Comparison of ENCODE assay signal across 15 cellular contexts in the genomic region with DNA sequence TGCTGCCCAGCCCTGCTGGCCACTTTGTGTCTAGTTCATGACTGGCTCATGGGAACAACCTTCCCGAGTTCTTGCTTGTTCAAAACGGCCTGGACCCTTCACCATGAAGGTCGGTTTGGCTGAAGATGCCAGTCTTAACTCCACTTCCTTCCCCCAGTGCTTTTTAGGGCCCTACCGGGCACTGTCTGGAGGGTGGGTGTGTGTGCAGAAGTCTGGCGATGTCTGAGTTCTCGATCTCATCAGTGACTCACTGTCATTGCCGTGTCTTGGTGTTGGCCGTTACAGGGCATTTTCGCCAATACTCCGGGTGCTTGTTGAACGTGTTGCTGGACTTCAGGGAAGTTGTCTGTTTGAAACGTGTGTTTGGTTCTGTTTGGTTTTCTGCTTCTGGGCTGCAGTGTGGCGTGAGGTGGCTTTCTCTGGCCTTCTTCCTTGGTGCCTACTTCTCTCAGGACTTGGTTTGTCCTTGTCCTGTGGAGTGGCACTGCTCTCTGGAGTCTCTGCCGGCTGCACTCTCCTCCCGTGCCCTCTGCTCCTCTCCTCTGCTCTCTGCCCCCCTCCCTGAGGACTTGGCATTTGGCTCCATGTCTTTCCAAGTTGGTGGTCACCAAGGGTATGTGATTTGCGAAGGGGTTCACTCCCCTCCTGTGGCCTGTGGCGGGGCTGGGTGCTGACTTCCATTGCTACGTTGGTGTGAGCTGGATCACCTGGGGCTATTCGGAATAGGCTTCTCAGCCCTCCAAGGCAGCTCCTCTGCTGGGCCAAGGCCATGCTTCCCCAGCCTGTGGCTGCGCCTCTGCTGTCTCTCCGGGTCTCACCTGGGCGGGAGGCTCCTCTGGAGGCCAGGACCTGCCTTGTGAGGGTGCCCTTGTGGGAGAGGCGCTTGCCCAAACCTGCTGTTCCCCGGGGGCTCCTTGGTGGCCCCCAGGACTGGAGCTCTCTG. TPM values are rescaled to one million over a fixed set of nuclear protein-coding genes. Genes with fewer than 3 reads are reported as not detected.
DNase-seq lines count a peak whose midpoint lies in the region; FAIRE-seq and TF ChIP-seq lines count a peak whose summit lies in the region.
"Had no signal": no experiment of that assay in that cellular context is flagged by ENCODE, and none has a peak within 500 bp of the region (broad histone marks: within the 10 kb centered on the region; RNA-seq: fewer than 3 reads in every experiment).

No MANE protein-coding gene starts in this region.

- no peaks in the 10 kb centered on the region for H3K27me3 Mint-ChIP-seq in MCF 10A (ENCODE audit: insufficient read depth, unreplicated experiment)
- H3K27me3 Mint-ChIP-seq: progenitor cell of endocrine pancreas had no signal

- TF ChIP-seq CTCF in MCF 10A (IDR thresholded peaks at IDR 0.05; ENCODE audit: unreplicated experiment), result no peak
- no peak for TF ChIP-seq CTCF in mammary epithelial cell (conservative IDR thresholded peaks at IDR 0.05 in 1 of 2, IDR thresholded peaks at IDR 0.05 in 1 of 2; ENCODE audit: extremely low read depth in 1 of 2, insufficient read depth in 1 of 2, low read depth in 1 of 2, low read length in 2 of 2)
- no peak for TF ChIP-seq CTCF in H1 (IDR thresholded peaks at IDR 0.05; ENCODE audit: control extremely low read depth in 1 of 3, insufficient read depth in 1 of 3, low read depth in 1 of 3, low read length in 3 of 3)
- no peak for TF ChIP-seq CTCF in uterus (IDR thresholded peaks at IDR 0.05)
- no peak for TF ChIP-seq CTCF in SK-N-SH (IDR thresholded peaks at IDR 0.05)

- H2AFZ ChIP-seq in mammary epithelial cell (ENCODE audit: low read depth, low read length) (no peak overlapping the region), H1 (ENCODE audit: low read length) (no peak overlapping the region), SK-N-SH (ENCODE audit: low read depth) (no peak overlapping the region)

- H2AK5ac ChIP-seq in H1 (ENCODE audit: low read depth, low read length), result no peak overlapping the region

- FAIRE-seq in H1 (lab: Jason Lieb, UNC), result no peak

- H3K4me1 ChIP-seq in mammary epithelial cell (ENCODE audit: insufficient read depth, low read length), result no peaks in the 10 kb centered on the region
- no peaks in the 10 kb centered on the region for H3K4me1 ChIP-seq in H1 (replicated peaks in 1 of 4; ENCODE audit: control insufficient read depth in 3 of 4, insufficient read depth in 4 of 4, low read length in 3 of 4)
- H3K4me1 ChIP-seq in uterus, result no peaks in the 10 kb centered on the region
- H3K4me1 ChIP-seq in SK-N-SH (ENCODE audit: control insufficient read depth in 1 of 2, insufficient read depth in 2 of 2, low read depth in 1 of 2, low read length in 1 of 2), result no peaks in the 10 kb centered on the region

- H4K20me1 ChIP-seq in mammary epithelial cell (ENCODE audit: insufficient read depth, low read length), result peaks cover 7% of the 10 kb centered on the region
- peaks cover 0 to 12% of the 10 kb centered on the region in 2 experiments for H4K20me1 ChIP-seq in H1 (replicated peaks in 1 of 2; ENCODE audit: control insufficient read depth in 1 of 2, insufficient read depth in 2 of 2, low read length in 2 of 2)
- 0 out of 2 replicates have a peak, but pooled peaks cover 6% of the 10 kb centered on the region for H4K20me1 ChIP-seq in SK-N-SH (ENCODE audit: insufficient read depth)

- H2BK12ac ChIP-seq in H1 (ENCODE audit: low read depth, low read length), result no peak overlapping the region

- no peak overlapping the region for H3K4me2 ChIP-seq in mammary epithelial cell (ENCODE audit: insufficient read depth, low read depth, low read length)
- H3K4me2 ChIP-seq in H1 (ENCODE audit: insufficient read depth in 1 of 2, low read depth in 2 of 2, low read length in 2 of 2), result no peak overlapping the region
- no peak overlapping the region for H3K4me2 ChIP-seq in SK-N-SH

- no peaks in the 10 kb centered on the region for H3K9me3 ChIP-seq in mammary epithelial cell (replicated peaks; ENCODE audit: insufficient read depth, low read length)
- no peaks in the 10 kb centered on the region for H3K9me3 ChIP-seq in H1 (ENCODE audit: insufficient read depth in 2 of 2, low read depth in 1 of 2, low read length in 1 of 2)
- no peaks in the 10 kb centered on the region for H3K9me3 ChIP-seq in uterus
- no peaks in the 10 kb centered on the region for H3K9me3 ChIP-seq in SK-N-SH
- H3K9me3 ChIP-seq: esophagus muscularis mucosa, heart right ventricle, testis had no signal

- H2BK5ac ChIP-seq in H1 (ENCODE audit: low read depth, low read length), result no peak overlapping the region; the same call in 1 of the 2 replicates

- no peak overlapping the region for H3K4ac ChIP-seq in H1 (replicated peaks; ENCODE audit: insufficient read length, low read depth, low read length)

- no peak overlapping the region for H3K56ac ChIP-seq in H1 (replicated peaks; ENCODE audit: insufficient read length, low read depth, low read length)

- no peak overlapping the region for H3K4me3 Mint-ChIP-seq in MCF 10A (ENCODE audit: unreplicated experiment)

- no peak overlapping the region for H2BK15ac ChIP-seq in H1 (ENCODE audit: low read length)

- intact Hi-C loops in MCF 10A (cut with micrococcal nuclease) (no loop called here), mammary epithelial cell (cut with micrococcal nuclease) (no loop called here), uterus (cut with DNase I; ENCODE audit: low total_unique reads) (no loop called here)

- no peaks in the 10 kb centered on the region for H3F3A ChIP-seq in SK-N-SH (replicated peaks; ENCODE audit: insufficient read depth)

- H4K5ac ChIP-seq in H1 (ENCODE audit: insufficient read length, low read depth, low read length), result no peak overlapping the region

- H3K27ac ChIP-seq in mammary epithelial cell (ENCODE audit: insufficient read depth, low read depth, low read length) (no peak overlapping the region), H1 (ENCODE audit: low read depth, low read length) (no peak overlapping the region), uterus (no peak overlapping the region), SK-N-SH (ENCODE audit: low read depth in 2 of 2, low read length in 1 of 2) (no peak overlapping the region)
- H3K27ac ChIP-seq: testis had no signal

- H3K79me2 ChIP-seq in mammary epithelial cell (ENCODE audit: insufficient read depth, low read length), result peaks cover 94% of the 10 kb centered on the region
- no peaks in the 10 kb centered on the region for H3K79me2 ChIP-seq in H1 (ENCODE audit: control insufficient read depth in 1 of 2, insufficient read depth in 2 of 2, low read length in 2 of 2)
- H3K79me2 ChIP-seq in SK-N-SH (ENCODE audit: insufficient read depth), result no peaks in the 10 kb centered on the region

- no peak overlapping the region for H3K14ac ChIP-seq in H1 (ENCODE audit: insufficient read length)

- CTCF ChIA-PET in MCF 10A (lab: Yijun Ruan, JAX), result interaction anchor here (0.6 to 1.5 kb wide), 4 partner anchors 14 to 269 kb away, joined by 3 to 4 read pairs (median 3); no protein-coding TSS in a partner anchor
- CTCF ChIA-PET in mammary epithelial cell (lab: Charles Lee; ENCODE audit: low non-redundant PET), result no interaction called here
- CTCF ChIA-PET in H1 (lab: Charles Lee; ENCODE audit: partially characterized antibody), result interaction anchor here (1.4 to 2.0 kb wide), 2 partner anchors 13 to 113 kb away, joined by 5 read pairs; no protein-coding TSS in a partner anchor
- CTCF ChIA-PET in SK-N-SH (lab: Yijun Ruan, JAX), result interaction anchor here (8.2 kb wide), 1 partner anchor 8 kb away, joined by 46 read pairs; no protein-coding TSS in a partner anchor

- H3K27me3 ChIP-seq in mammary epithelial cell (ENCODE audit: insufficient read depth, low read length) (no peaks in the 10 kb centered on the region), H1 (replicated peaks in 1 of 4; ENCODE audit: control insufficient read depth in 3 of 4, extremely low read depth in 1 of 4, insufficient read depth in 3 of 4, low read length in 3 of 4) (no peaks in the 10 kb centered on the region), uterus (no peaks in the 10 kb centered on the region), SK-N-SH (ENCODE audit: insufficient read depth) (no peaks in the 10 kb centered on the region)
- H3K27me3 ChIP-seq: esophagus muscularis mucosa, heart right ventricle, testis had no signal

- H2BK120ac ChIP-seq in H1 (replicated peaks; ENCODE audit: low read depth, low read length), result no peak overlapping the region

- 93% methylated on average over 24 of the region's 24 CpGs for WGBS in mammary epithelial cell (ENCODE audit: low coverage, missing lambda C conversion rate)
- WGBS in H1 (ENCODE audit: extremely low coverage in 1 of 2, insufficient coverage in 1 of 2, insufficient read length in 1 of 2, insufficient replicate concordance in 2 of 2, low coverage in 1 of 2, low lambda C conversion rate in 2 of 2, missing lambda C conversion rate in 1 of 2), 2 experiments, result 89% methylated on average over 24 of the region's 24 CpGs; no CpG with 5 or more reads in 1 of the 2 experiments
- 93% methylated on average over 18 of the region's 24 CpGs for WGBS in SK-N-SH (ENCODE audit: low lambda C conversion rate)

- no peaks in the 10 kb centered on the region; the same call in 1 of the 2 replicates for H3K79me1 ChIP-seq in H1 (ENCODE audit: low read depth, low read length)

- H3K23ac ChIP-seq in H1 (ENCODE audit: insufficient read length), result no peak overlapping the region

- peak overlapping the region; percentile 35; the same call in 1 of the 2 replicates for H4K8ac ChIP-seq in H1 (ENCODE audit: extremely low read depth, insufficient read depth, low read length)

- no peaks in the 10 kb centered on the region for H3K23me2 ChIP-seq in H1 (ENCODE audit: low read depth, low read length)

- no peak overlapping the region for H2BK20ac ChIP-seq in H1 (ENCODE audit: low read length)

- no peak for TF ChIP-seq EP300 in H1 (IDR thresholded peaks at IDR 0.05; ENCODE audit: borderline replicate concordance in 1 of 2, low read depth in 2 of 2, low read length in 2 of 2)
- TF ChIP-seq EP300 in SK-N-SH (IDR thresholded peaks at IDR 0.05; ENCODE audit: borderline replicate concordance in 1 of 2, low read depth in 1 of 2, low read length in 1 of 2), result no peak

- peaks cover 69% of the 10 kb centered on the region for H3K36me3 ChIP-seq in mammary epithelial cell (ENCODE audit: insufficient read depth, low read length)
- peaks cover 4 to 23% (median 20%) of the 10 kb centered on the region in 4 experiments; a peak in 6 of 8 replicates for H3K36me3 ChIP-seq in H1 (ENCODE audit: control insufficient read depth in 2 of 4, insufficient read depth in 4 of 4, low read length in 3 of 4)
- no peaks in the 10 kb centered on the region for H3K36me3 ChIP-seq in uterus
- H3K36me3 ChIP-seq in SK-N-SH (replicated peaks in 1 of 2; ENCODE audit: control insufficient read depth in 1 of 2, insufficient read depth in 2 of 2, low read length in 1 of 2), result peaks cover 10 to 61% of the 10 kb centered on the region in 2 experiments

- no peaks in the 10 kb centered on the region for H3K9me2 ChIP-seq in SK-N-SH

- H3K36me3 Mint-ChIP-seq in MCF 10A (ENCODE audit: insufficient read depth, unreplicated experiment), result peaks cover 100% of the 10 kb centered on the region

- H3K27ac Mint-ChIP-seq in MCF 10A (ENCODE audit: low read depth, unreplicated experiment), result peak overlapping the region; percentile 64
- H3K27ac Mint-ChIP-seq: progenitor cell of endocrine pancreas had no signal

- H3K9me3 Mint-ChIP-seq in MCF 10A (ENCODE audit: unreplicated experiment), result no peaks in the 10 kb centered on the region

- in situ Hi-C loops in mammary epithelial cell (cut with MboI; ENCODE audit: low sequenced_read_pairs in 2 of 2), result no loop called here

- no peak overlapping the region for H3K4me3 ChIP-seq in mammary epithelial cell (replicated peaks in 1 of 3; ENCODE audit: insufficient read depth in 1 of 3, low read depth in 2 of 3, low read length in 3 of 3)
- H3K4me3 ChIP-seq in H1 (ENCODE audit: extremely low read depth in 1 of 4, insufficient read depth in 2 of 4, low read depth in 3 of 4, low read length in 4 of 4), result no peak overlapping the region
- no peak overlapping the region for H3K4me3 ChIP-seq in uterus
- no peak overlapping the region for H3K4me3 ChIP-seq in SK-N-SH (ENCODE audit: low read depth in 2 of 2, low read length in 1 of 2)
- H3K4me3 ChIP-seq: esophagus muscularis mucosa, heart right ventricle, testis had no signal

- H3K4me1 Mint-ChIP-seq in MCF 10A (ENCODE audit: insufficient read depth, unreplicated experiment), result peaks cover 9% of the 10 kb centered on the region

- dilution Hi-C loops in mammary epithelial cell (cut with HindIII; ENCODE audit: low sequenced_read_pairs), result no loop called here

- BruUV-seq in MCF 10A (replicated peaks; lab: Mats Ljungman, UMichigan) (no TSS peak), mammary epithelial cell (replicated peaks; lab: Mats Ljungman, UMichigan) (no TSS peak)

- H3K18ac ChIP-seq in H1 (ENCODE audit: extremely low read depth, low read length), result no peak overlapping the region

- TF ChIP-seq POLR2A in H1 (IDR thresholded peaks at IDR 0.05; ENCODE audit: control extremely low read depth in 1 of 2, low read depth in 2 of 2, low read length in 2 of 2) (no peak), uterus (IDR thresholded peaks at IDR 0.05) (no peak)

- DNase-seq in MCF 10A (ENCODE audit: unreplicated experiment), result no peak
- DNase-seq in mammary epithelial cell, result no peak
- DNase-seq in H1 (ENCODE audit: low read depth in 1 of 2, low spot score in 2 of 2), result peak in 1 of 2 experiments; percentile 36
- DNase-seq in mesenteric fat pad (ENCODE audit: low spot score), result peak; percentile 81
- peak; percentile 9 to 12 for DNase-seq in uterus
- no peak for DNase-seq in SK-N-SH
- DNase-seq in NCI-H146 treated with DMSO at 0.1 percent for 48 hours (lab: John Stamatoyannopoulos, UW; ENCODE audit: unreplicated experiment), result no peak
- no peak for DNase-seq in RKO (ENCODE audit: low spot score)
- DNase-seq: cortex of kidney, GF-D8, NCI-H510A, testis had no signal

- no peak overlapping the region for H3K9ac ChIP-seq in mammary epithelial cell (ENCODE audit: insufficient read depth, low read length)
- H3K9ac ChIP-seq in H1 (replicated peaks in 1 of 4; ENCODE audit: extremely low read depth in 1 of 4, low read depth in 3 of 4, low read length in 3 of 4), result no peak overlapping the region
- H3K9ac ChIP-seq in SK-N-SH, result no peak overlapping the region

- POLR2A ChIA-PET in MCF 10A (lab: Yijun Ruan, JAX) (interaction anchor here (0.9 to 1.3 kb wide), 2 partner anchors 10 to 100 kb away, joined by 3 to 4 read pairs; no protein-coding TSS in a partner anchor), H1 (lab: Charles Lee; ENCODE audit: partially characterized antibody) (interaction anchor here (1.8 kb wide), 1 partner anchor 10 kb away, joined by 3 read pairs; no protein-coding TSS in a partner anchor), SK-N-SH (lab: Yijun Ruan, JAX) (no interaction called here)

- TF ChIP-seq RAD21 in H1 (IDR thresholded peaks at IDR 0.05 in 1 of 2, conservative IDR thresholded peaks at IDR 0.05 in 1 of 2; ENCODE audit: low read depth in 2 of 2, low read length in 2 of 2) (no peak), SK-N-SH (IDR thresholded peaks at IDR 0.05; ENCODE audit: low read length) (no peak)

- H4K91ac ChIP-seq in H1 (replicated peaks; ENCODE audit: insufficient read length, low read length), result no peak overlapping the region

RNA-seq across cellular contexts. Expression of gene PYGB, which starts 38.2 kb away (rescaled TPM):
- 375 and 435 TPM in 2 replicates for total RNA-seq in MCF 10A (2022)
- total RNA-seq in mammary epithelial cell, result 1,000 to 10,000 TPM in 1 of 2 donors, 100 to 1,000 TPM in 1; 475 to 1,432 TPM
- 284 TPM for polyA plus RNA-seq in mammary epithelial cell
- 595 TPM for polyA minus RNA-seq in mammary epithelial cell
- 54.9 and 56.0 TPM in 2 replicates for total RNA-seq in H1 (2021; fragmentation: NEBNext Ultra II Directional; extraction: Animal tissue kit (Norgen Biotek cat#: 25700))
- 26.6 and 36.0 TPM in 2 replicates for polyA plus RNA-seq in H1 (2011; rRNA removed)
- 30.5 TPM for polyA plus RNA-seq in H1 (2011; cell fraction: cytosol; rRNA removed)
- 104 TPM for polyA plus RNA-seq in H1 (2011; cell fraction: nucleus; rRNA removed)
- polyA plus RNA-seq in H1 (2012, experiment 1 of 2), result 29.4 to 49.2 TPM (median 45.5 TPM) in 4 replicates
- polyA plus RNA-seq in H1 (2012, experiment 2 of 2), result 47.3 TPM
- 25.1 TPM for polyA plus RNA-seq in H1 (2013, experiment 1 of 2)
- polyA plus RNA-seq in H1 (2013, experiment 2 of 2), result 22.9 TPM
- polyA minus RNA-seq in H1 (2011; rRNA and poly(A)+ RNA removed), result 29.7 and 33.8 TPM in 2 replicates
- polyA minus RNA-seq in H1 (2011; cell fraction: cytosol; rRNA and poly(A)+ RNA removed), result 27.2 TPM
- polyA minus RNA-seq in H1 (2011; cell fraction: nucleus; rRNA and poly(A)+ RNA removed), result 27.2 TPM
- total RNA-seq in mesenteric fat pad, result 121 TPM
- total RNA-seq in uterus, result 10 to 100 TPM; 26.2 to 87.9 (median 49.8) TPM
- 32.2 and 35.8 TPM in 2 replicates for polyA plus RNA-seq in SK-N-SH (2012; rRNA removed)
- polyA plus RNA-seq in SK-N-SH (2012; cell fraction: cytosol; rRNA removed), result 16.8 and 25.0 TPM in 2 replicates
- 75.6 and 77.6 TPM in 2 replicates for polyA plus RNA-seq in SK-N-SH (2012; cell fraction: nucleus; rRNA removed)

Comparison
In these comparisons a context has a peak if more than half of its experiments do, and no peak if none do; other contexts are left out.
1. DNase-seq: peak in mesenteric fat pad (single experiment) and uterus (2 of 2); none in MCF 10A (single experiment), mammary epithelial cell (single experiment), SK-N-SH (single experiment), NCI-H146 treated with DMSO at 0.1 percent for 48 hours (single experiment) and RKO (single experiment).